Comparison of ENCODE assay signal across 1 cellular context in the genomic region with DNA sequence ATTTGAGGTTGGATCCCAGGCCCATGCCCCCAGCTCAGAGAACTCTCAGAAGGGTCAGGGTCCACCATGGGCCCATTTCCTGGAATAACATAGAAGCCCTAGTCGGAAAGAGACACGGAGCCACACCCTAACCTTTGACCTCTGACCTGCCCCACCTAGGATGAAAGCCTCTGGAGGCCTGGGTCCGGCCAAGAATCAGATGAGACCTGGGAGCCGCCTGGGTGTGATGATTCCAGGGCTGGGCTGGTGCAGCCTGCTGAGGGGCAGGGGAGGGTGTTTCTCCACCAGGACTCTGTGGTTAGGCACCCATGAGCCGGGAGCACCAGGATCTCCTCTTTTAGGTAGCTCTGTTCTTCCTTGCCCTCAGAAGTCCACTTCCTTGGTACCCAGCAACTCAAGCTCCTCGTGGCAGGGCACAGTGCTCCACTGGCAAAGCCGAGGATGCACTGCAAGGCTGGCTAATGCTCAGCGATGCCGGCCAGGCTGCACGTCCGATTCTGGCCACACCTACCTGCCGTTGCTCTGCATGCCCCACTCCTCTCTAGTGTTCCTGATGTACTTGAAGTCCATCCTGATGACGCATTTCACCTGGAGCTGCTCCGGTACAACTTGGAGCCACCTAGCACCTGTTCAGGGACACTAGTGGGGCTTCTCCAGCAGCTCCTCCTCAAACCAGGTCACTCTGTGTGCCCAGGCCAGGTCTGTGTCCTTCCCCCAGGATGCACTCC.
TF ChIP-seq lines count a peak whose summit lies in the region.

No MANE protein-coding gene starts in this region.

TF ChIP-seq in HepG2, 621 proteins besides CTCF, POLR2A, EP300 and RAD21 (continued from another document):
- no peak for TF ChIP-seq DMAP1 (CRISPR knock-in tag; IDR thresholded peaks at IDR 0.05)
- TF ChIP-seq ZNF30 (CRISPR knock-in tag; IDR thresholded peaks at IDR 0.05) = no peak
- TF ChIP-seq ZNF3 (CRISPR knock-in tag; IDR thresholded peaks at IDR 0.05) = no peak
- peak; percentile 69; the same call in 1 of the 2 replicates for TF ChIP-seq NR2F6 (IDR thresholded peaks at IDR 0.05)
- TF ChIP-seq NR2F6 (CRISPR knock-in tag; IDR thresholded peaks at IDR 0.05) = peak; percentile 53
- TF ChIP-seq, protein P1, sequence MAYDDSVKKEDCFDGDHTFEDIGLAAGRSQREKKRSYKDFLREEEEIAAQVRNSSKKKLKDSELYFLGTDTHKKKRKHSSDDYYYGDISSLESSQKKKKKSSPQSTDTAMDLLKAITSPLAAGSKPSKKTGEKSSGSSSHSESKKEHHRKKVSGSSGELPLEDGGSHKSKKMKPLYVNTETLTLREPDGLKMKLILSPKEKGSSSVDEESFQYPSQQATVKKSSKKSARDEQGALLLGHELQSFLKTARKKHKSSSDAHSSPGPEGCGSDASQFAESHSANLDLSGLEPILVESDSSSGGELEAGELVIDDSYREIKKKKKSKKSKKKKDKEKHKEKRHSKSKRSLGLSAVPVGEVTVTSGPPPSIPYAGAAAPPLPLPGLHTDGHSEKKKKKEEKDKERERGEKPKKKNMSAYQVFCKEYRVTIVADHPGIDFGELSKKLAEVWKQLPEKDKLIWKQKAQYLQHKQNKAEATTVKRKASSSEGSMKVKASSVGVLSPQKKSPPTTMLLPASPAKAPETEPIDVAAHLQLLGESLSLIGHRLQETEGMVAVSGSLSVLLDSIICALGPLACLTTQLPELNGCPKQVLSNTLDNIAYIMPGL (CRISPR knock-in tag; IDR thresholded peaks at IDR 0.05; ENCODE audit: borderline replicate concordance in 1 of 2, low read depth in 1 of 2) = 0 out of 4 replicates have a peak, but pooled peaks of 1 of the 2 experiments have one; percentile 6
- TF ChIP-seq, protein P2, sequence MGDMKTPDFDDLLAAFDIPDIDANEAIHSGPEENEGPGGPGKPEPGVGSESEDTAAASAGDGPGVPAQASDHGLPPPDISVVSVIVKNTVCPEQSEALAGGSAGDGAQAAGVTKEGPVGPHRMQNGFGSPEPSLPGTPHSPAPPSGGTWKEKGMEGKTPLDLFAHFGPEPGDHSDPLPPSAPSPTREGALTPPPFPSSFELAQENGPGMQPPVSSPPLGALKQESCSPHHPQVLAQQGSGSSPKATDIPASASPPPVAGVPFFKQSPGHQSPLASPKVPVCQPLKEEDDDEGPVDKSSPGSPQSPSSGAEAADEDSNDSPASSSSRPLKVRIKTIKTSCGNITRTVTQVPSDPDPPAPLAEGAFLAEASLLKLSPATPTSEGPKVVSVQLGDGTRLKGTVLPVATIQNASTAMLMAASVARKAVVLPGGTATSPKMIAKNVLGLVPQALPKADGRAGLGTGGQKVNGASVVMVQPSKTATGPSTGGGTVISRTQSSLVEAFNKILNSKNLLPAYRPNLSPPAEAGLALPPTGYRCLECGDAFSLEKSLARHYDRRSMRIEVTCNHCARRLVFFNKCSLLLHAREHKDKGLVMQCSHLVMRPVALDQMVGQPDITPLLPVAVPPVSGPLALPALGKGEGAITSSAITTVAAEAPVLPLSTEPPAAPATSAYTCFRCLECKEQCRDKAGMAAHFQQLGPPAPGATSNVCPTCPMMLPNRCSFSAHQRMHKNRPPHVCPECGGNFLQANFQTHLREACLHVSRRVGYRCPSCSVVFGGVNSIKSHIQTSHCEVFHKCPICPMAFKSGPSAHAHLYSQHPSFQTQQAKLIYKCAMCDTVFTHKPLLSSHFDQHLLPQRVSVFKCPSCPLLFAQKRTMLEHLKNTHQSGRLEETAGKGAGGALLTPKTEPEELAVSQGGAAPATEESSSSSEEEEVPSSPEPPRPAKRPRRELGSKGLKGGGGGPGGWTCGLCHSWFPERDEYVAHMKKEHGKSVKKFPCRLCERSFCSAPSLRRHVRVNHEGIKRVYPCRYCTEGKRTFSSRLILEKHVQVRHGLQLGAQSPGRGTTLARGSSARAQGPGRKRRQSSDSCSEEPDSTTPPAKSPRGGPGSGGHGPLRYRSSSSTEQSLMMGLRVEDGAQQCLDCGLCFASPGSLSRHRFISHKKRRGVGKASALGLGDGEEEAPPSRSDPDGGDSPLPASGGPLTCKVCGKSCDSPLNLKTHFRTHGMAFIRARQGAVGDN (CRISPR knock-in tag; IDR thresholded peaks at IDR 0.05) = 0 out of 2 replicates have a peak, but pooled peaks have one; percentile 35
- no peak for TF ChIP-seq RFXAP (CRISPR knock-in tag; IDR thresholded peaks at IDR 0.05; ENCODE audit: borderline replicate concordance)
- TF ChIP-seq ZNF510 (CRISPR knock-in tag; IDR thresholded peaks at IDR 0.05; ENCODE audit: low read depth) = no peak
- no peak for TF ChIP-seq ZNF546 (CRISPR knock-in tag; conservative IDR thresholded peaks at IDR 0.05)
- TF ChIP-seq ERF (CRISPR knock-in tag; IDR thresholded peaks at IDR 0.05) = no peak
- no peak for TF ChIP-seq REL (CRISPR knock-in tag; conservative IDR thresholded peaks at IDR 0.05)
- no peak for TF ChIP-seq NCOA1 (CRISPR knock-in tag; IDR thresholded peaks at IDR 0.05)
- TF ChIP-seq ZNF343 (CRISPR knock-in tag; IDR thresholded peaks at IDR 0.05) = no peak
- TF ChIP-seq ATF1 (CRISPR knock-in tag; IDR thresholded peaks at IDR 0.05) = no peak
- no peak for TF ChIP-seq ZNF180 (CRISPR knock-in tag; IDR thresholded peaks at IDR 0.05; ENCODE audit: borderline replicate concordance, low read depth)
- TF ChIP-seq SNRNP70 (IDR thresholded peaks at IDR 0.05; ENCODE audit: low read depth, low read length) = no peak
- TF ChIP-seq, protein P3, sequence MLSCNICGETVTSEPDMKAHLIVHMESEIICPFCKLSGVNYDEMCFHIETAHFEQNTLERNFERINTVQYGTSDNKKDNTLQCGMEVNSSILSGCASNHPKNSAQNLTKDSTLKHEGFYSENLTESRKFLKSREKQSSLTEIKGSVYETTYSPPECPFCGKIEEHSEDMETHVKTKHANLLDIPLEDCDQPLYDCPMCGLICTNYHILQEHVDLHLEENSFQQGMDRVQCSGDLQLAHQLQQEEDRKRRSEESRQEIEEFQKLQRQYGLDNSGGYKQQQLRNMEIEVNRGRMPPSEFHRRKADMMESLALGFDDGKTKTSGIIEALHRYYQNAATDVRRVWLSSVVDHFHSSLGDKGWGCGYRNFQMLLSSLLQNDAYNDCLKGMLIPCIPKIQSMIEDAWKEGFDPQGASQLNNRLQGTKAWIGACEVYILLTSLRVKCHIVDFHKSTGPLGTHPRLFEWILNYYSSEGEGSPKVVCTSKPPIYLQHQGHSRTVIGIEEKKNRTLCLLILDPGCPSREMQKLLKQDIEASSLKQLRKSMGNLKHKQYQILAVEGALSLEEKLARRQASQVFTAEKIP (CRISPR knock-in tag; IDR thresholded peaks at IDR 0.05; ENCODE audit: borderline replicate concordance) = no peak
- no peak; the same call in 1 of the 2 replicates for TF ChIP-seq ZMYM3 (CRISPR knock-in tag; IDR thresholded peaks at IDR 0.05)
- TF ChIP-seq, protein P4, sequence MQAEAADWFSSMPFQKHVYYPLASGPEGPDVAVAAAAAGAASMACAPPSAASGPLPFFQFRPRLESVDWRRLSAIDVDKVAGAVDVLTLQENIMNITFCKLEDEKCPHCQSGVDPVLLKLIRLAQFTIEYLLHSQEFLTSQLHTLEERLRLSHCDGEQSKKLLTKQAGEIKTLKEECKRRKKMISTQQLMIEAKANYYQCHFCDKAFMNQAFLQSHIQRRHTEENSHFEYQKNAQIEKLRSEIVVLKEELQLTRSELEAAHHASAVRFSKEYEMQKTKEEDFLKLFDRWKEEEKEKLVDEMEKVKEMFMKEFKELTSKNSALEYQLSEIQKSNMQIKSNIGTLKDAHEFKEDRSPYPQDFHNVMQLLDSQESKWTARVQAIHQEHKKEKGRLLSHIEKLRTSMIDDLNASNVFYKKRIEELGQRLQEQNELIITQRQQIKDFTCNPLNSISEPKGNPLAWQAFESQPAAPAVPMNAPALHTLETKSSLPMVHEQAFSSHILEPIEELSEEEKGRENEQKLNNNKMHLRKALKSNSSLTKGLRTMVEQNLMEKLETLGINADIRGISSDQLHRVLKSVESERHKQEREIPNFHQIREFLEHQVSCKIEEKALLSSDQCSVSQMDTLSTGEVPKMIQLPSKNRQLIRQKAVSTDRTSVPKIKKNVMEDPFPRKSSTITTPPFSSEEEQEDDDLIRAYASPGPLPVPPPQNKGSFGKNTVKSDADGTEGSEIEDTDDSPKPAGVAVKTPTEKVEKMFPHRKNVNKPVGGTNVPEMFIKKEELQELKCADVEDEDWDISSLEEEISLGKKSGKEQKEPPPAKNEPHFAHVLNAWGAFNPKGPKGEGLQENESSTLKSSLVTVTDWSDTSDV (CRISPR knock-in tag; IDR thresholded peaks at IDR 0.05) = no peak
- TF ChIP-seq HDAC6 (IDR thresholded peaks at IDR 0.05; ENCODE audit: low read depth, low read length) = no peak
- TF ChIP-seq, protein P5, sequence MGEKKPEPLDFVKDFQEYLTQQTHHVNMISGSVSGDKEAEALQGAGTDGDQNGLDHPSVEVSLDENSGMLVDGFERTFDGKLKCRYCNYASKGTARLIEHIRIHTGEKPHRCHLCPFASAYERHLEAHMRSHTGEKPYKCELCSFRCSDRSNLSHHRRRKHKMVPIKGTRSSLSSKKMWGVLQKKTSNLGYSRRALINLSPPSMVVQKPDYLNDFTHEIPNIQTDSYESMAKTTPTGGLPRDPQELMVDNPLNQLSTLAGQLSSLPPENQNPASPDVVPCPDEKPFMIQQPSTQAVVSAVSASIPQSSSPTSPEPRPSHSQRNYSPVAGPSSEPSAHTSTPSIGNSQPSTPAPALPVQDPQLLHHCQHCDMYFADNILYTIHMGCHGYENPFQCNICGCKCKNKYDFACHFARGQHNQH (CRISPR knock-in tag; IDR thresholded peaks at IDR 0.05) = no peak
- no peak for TF ChIP-seq HOXA9 (CRISPR knock-in tag; IDR thresholded peaks at IDR 0.05; ENCODE audit: borderline replicate concordance)
- no peak for TF ChIP-seq PCBP1 (IDR thresholded peaks at IDR 0.05; ENCODE audit: borderline replicate concordance, low read depth, low read length)
- TF ChIP-seq ZNF598 (CRISPR knock-in tag; IDR thresholded peaks at IDR 0.05; ENCODE audit: borderline replicate concordance) = no peak
- no peak for TF ChIP-seq ZNF652 (CRISPR knock-in tag; IDR thresholded peaks at IDR 0.05; ENCODE audit: borderline replicate concordance, low read depth)
- no peak for TF ChIP-seq NPAS2 (CRISPR knock-in tag; IDR thresholded peaks at IDR 0.05; ENCODE audit: borderline replicate concordance)
- no peak for TF ChIP-seq MED13 (CRISPR knock-in tag; IDR thresholded peaks at IDR 0.05)
- TF ChIP-seq ZNF558 (CRISPR knock-in tag; IDR thresholded peaks at IDR 0.05; ENCODE audit: borderline replicate concordance) = no peak
- TF ChIP-seq, protein P6, sequence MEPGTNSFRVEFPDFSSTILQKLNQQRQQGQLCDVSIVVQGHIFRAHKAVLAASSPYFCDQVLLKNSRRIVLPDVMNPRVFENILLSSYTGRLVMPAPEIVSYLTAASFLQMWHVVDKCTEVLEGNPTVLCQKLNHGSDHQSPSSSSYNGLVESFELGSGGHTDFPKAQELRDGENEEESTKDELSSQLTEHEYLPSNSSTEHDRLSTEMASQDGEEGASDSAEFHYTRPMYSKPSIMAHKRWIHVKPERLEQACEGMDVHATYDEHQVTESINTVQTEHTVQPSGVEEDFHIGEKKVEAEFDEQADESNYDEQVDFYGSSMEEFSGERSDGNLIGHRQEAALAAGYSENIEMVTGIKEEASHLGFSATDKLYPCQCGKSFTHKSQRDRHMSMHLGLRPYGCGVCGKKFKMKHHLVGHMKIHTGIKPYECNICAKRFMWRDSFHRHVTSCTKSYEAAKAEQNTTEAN (CRISPR knock-in tag; conservative IDR thresholded peaks at IDR 0.05) = no peak
- TF ChIP-seq RXRB (CRISPR knock-in tag; IDR thresholded peaks at IDR 0.05; ENCODE audit: borderline replicate concordance) = no peak
